ENCODE assay signal across 12 cellular contexts in genomic region chr10:133009218-133009954, GRCh38.
A peak's percentile ranks its signal among the peaks of the same experiment; 100 is the strongest.
DNase-seq lines count a peak whose midpoint lies in the region; ATAC-seq and TF ChIP-seq lines count a peak whose summit lies in the region.
"Had no signal": no experiment of that assay in that cellular context is flagged by ENCODE, and none has a peak within 500 bp of the region (broad histone marks: within the 10 kb centered on the region; RNA-seq: fewer than 3 reads in every experiment).

No MANE protein-coding gene starts in this region.

- no peaks in the 10 kb centered on the region for H3K4me1 ChIP-seq in rectal smooth muscle tissue (ENCODE audit: control insufficient read depth, insufficient read depth, low read length)
- H3K4me1 ChIP-seq: uterus had no signal

- H3K27ac ChIP-seq in rectal smooth muscle tissue (ENCODE audit: low read depth, low read length) = no peak overlapping the region
- no peak overlapping the region for H3K27ac ChIP-seq in WERI-Rb-1
- H3K27ac ChIP-seq: uterus had no signal

- H3K9me3 ChIP-seq in WERI-Rb-1 (ENCODE audit: severe bottlenecking) = no peaks in the 10 kb centered on the region
- H3K9me3 ChIP-seq: uterus had no signal

- peak; percentile 89 for ATAC-seq in left ventricle myocardium superior
- no peak for ATAC-seq in GM21825 (IDR thresholded peaks at IDR 0.05; ENCODE audit: unreplicated experiment)

- H3K27me3 ChIP-seq in rectal smooth muscle tissue (ENCODE audit: control insufficient read depth, insufficient read depth, low read length) (no peaks in the 10 kb centered on the region), WERI-Rb-1 (ENCODE audit: insufficient read depth, low read depth, severe bottlenecking) (no peaks in the 10 kb centered on the region)
- H3K27me3 ChIP-seq: uterus had no signal

- H3K36me3 ChIP-seq in rectal smooth muscle tissue (ENCODE audit: control insufficient read depth, insufficient read depth, low read length) (no peaks in the 10 kb centered on the region), WERI-Rb-1 (no peaks in the 10 kb centered on the region)
- H3K36me3 ChIP-seq: uterus had no signal

- no peak for TF ChIP-seq CTCF in WERI-Rb-1 (IDR thresholded peaks at IDR 0.05; ENCODE audit: low read depth, low read length)

- DNase-seq in Daoy (ENCODE audit: low read depth) (peak; percentile 50), OCI-M1 (lab: John Stamatoyannopoulos, UW) (peak; percentile 75), left ventricle myocardium superior (peak; percentile 80), NCI-H2196 treated with DMSO at 0.1 percent for 48 hours (lab: John Stamatoyannopoulos, UW; ENCODE audit: unreplicated experiment) (no peak), WERI-Rb-1 (no peak)
- no peak for DNase-seq in effector CD4-positive, alpha-beta T cell
- DNase-seq: activated B cell treated with CpG ODN at 0.5 μM for 24 hours; NCI-H524 treated with DMSO at 0.1 percent for 48 hours; stimulated activated CD4-positive, alpha-beta T cell treated with anti-CD3 and anti-CD28 coated beads, Interleukin-1b, Interleukin-23, amount 100 ng/mL, for 48 hours; uterus had no signal

- intact Hi-C loops in left ventricle myocardium superior (cut with micrococcal nuclease) = no loop called here

- H3K9ac ChIP-seq in rectal smooth muscle tissue (ENCODE audit: low read length) = no peak overlapping the region

- H3K4me3 ChIP-seq in rectal smooth muscle tissue (ENCODE audit: low read length) (peak overlapping the region; percentile 8), WERI-Rb-1 (ENCODE audit: low read depth, low read length) (no peak overlapping the region)
- H3K4me3 ChIP-seq: uterus had no signal

Comparison
In these comparisons a context has a peak if more than half of its experiments do, and no peak if none do; other contexts are left out.
1. DNase-seq: peak in Daoy (single experiment), OCI-M1 (single experiment) and left ventricle myocardium superior (single experiment); none in NCI-H2196 treated with DMSO at 0.1 percent for 48 hours (single experiment), effector CD4-positive, alpha-beta T cell (single experiment) and WERI-Rb-1 (single experiment).